ENCODE assay signal across 1 cellular context in the genomic region with DNA sequence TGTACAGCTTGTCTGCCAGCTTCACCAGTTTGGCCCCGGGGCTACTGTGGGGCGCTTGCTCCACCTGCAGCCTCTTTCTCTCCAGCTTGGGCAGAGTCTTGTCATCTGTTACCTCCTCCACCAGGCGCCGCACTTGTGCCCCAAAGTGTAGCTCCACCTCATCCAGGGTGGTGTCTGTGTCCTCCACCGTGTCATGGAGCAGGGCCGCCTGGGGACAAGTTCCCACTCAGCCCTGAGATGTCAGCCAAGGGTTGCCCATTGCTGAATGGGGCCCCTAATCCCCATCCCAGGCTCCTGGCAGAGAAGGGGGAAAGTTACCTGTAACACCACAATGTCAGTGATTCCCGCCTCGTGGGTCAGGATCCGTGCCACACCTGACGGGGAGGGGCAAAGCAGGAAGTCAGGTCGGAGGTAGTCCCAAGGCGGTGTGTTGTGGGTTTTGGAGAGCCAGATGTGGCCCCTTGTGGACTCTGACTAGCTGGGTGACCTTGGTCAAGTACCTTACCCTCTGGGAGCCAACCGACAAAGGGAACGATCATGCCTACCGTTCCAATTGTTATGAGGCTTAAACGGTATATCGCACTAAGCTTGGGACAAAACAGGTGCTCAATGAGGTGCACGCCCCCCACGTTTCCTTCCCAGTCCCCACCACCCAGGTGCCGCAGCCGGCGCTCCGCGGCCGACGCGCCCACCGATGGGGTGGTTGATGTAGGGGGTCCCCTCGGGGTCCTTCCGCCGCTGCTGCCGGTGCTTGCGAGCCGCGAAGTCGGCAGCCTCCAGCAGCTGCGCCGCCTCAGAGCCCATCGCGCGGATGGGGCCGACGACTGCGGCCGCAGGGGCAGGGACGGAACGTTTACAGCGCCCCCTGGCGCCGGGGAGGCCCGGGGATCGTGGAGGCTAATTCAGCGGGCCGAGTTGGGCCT.
TF ChIP-seq lines count a peak whose summit lies in the region.

A gene with protein sequence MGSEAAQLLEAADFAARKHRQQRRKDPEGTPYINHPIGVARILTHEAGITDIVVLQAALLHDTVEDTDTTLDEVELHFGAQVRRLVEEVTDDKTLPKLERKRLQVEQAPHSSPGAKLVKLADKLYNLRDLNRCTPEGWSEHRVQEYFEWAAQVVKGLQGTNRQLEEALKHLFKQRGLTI (minus strand): TSS at position 813 of the 923 bp plus-strand sequence. CDS start 9 bp downstream, at position 804.

TF ChIP-seq in SK-N-SH, 30 proteins besides CTCF, POLR2A, EP300 and RAD21 (continued from another document):
- TF ChIP-seq, protein P1, sequence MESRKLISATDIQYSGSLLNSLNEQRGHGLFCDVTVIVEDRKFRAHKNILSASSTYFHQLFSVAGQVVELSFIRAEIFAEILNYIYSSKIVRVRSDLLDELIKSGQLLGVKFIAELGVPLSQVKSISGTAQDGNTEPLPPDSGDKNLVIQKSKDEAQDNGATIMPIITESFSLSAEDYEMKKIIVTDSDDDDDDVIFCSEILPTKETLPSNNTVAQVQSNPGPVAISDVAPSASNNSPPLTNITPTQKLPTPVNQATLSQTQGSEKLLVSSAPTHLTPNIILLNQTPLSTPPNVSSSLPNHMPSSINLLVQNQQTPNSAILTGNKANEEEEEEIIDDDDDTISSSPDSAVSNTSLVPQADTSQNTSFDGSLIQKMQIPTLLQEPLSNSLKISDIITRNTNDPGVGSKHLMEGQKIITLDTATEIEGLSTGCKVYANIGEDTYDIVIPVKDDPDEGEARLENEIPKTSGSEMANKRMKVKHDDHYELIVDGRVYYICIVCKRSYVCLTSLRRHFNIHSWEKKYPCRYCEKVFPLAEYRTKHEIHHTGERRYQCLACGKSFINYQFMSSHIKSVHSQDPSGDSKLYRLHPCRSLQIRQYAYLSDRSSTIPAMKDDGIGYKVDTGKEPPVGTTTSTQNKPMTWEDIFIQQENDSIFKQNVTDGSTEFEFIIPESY (IDR thresholded peaks at IDR 0.05; ENCODE audit: borderline replicate concordance, low read depth) = peak; percentile 34; the same call in 1 of the 2 replicates
- TF ChIP-seq TAF1 (IDR thresholded peaks at IDR 0.05; ENCODE audit: borderline replicate concordance, low read depth, low read length) = peak; percentile 91
- TF ChIP-seq FOXJ3 (CRISPR knock-in tag; IDR thresholded peaks at IDR 0.05) = no peak
- no peak for TF ChIP-seq ELF1 (IDR thresholded peaks at IDR 0.05)
- TF ChIP-seq RFX5 (IDR thresholded peaks at IDR 0.05; ENCODE audit: low read length) = no peak
- no peak for TF ChIP-seq NFIC (IDR thresholded peaks at IDR 0.05; ENCODE audit: borderline replicate concordance)
- TF ChIP-seq FOXM1 (IDR thresholded peaks at IDR 0.05; ENCODE audit: low read depth) = no peak
- TF ChIP-seq MEF2A (IDR thresholded peaks at IDR 0.05; ENCODE audit: borderline replicate concordance, low read depth) = no peak
- TF ChIP-seq, protein P2, sequence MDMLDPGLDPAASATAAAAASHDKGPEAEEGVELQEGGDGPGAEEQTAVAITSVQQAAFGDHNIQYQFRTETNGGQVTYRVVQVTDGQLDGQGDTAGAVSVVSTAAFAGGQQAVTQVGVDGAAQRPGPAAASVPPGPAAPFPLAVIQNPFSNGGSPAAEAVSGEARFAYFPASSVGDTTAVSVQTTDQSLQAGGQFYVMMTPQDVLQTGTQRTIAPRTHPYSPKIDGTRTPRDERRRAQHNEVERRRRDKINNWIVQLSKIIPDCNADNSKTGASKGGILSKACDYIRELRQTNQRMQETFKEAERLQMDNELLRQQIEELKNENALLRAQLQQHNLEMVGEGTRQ (IDR thresholded peaks at IDR 0.05; ENCODE audit: borderline replicate concordance, low read depth, low read length) = no peak
- TF ChIP-seq POLR2AphosphoS5 (IDR thresholded peaks at IDR 0.05; ENCODE audit: low read depth, low read length) = peak; percentile 73
- TF ChIP-seq, protein P3, sequence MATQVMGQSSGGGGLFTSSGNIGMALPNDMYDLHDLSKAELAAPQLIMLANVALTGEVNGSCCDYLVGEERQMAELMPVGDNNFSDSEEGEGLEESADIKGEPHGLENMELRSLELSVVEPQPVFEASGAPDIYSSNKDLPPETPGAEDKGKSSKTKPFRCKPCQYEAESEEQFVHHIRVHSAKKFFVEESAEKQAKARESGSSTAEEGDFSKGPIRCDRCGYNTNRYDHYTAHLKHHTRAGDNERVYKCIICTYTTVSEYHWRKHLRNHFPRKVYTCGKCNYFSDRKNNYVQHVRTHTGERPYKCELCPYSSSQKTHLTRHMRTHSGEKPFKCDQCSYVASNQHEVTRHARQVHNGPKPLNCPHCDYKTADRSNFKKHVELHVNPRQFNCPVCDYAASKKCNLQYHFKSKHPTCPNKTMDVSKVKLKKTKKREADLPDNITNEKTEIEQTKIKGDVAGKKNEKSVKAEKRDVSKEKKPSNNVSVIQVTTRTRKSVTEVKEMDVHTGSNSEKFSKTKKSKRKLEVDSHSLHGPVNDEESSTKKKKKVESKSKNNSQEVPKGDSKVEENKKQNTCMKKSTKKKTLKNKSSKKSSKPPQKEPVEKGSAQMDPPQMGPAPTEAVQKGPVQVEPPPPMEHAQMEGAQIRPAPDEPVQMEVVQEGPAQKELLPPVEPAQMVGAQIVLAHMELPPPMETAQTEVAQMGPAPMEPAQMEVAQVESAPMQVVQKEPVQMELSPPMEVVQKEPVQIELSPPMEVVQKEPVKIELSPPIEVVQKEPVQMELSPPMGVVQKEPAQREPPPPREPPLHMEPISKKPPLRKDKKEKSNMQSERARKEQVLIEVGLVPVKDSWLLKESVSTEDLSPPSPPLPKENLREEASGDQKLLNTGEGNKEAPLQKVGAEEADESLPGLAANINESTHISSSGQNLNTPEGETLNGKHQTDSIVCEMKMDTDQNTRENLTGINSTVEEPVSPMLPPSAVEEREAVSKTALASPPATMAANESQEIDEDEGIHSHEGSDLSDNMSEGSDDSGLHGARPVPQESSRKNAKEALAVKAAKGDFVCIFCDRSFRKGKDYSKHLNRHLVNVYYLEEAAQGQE (IDR thresholded peaks at IDR 0.05; ENCODE audit: low read depth, low read length) = no peak
- TF ChIP-seq RCOR1 (IDR thresholded peaks at IDR 0.05; ENCODE audit: low read length) = peak; percentile 68
- peak; percentile 70 for TF ChIP-seq YY1 (IDR thresholded peaks at IDR 0.05; ENCODE audit: low read depth)
- TF ChIP-seq MXI1 (IDR thresholded peaks at IDR 0.05; ENCODE audit: low read depth, low read length) = peak; percentile 58
- peak; percentile 28; the same call in 1 of the 2 replicates for TF ChIP-seq NRF1 (IDR thresholded peaks at IDR 0.05; ENCODE audit: low read depth, low read length)
- no peak for TF ChIP-seq FOSL2 (IDR thresholded peaks at IDR 0.05; ENCODE audit: borderline replicate concordance, low read depth)
- no peak for TF ChIP-seq GATA2 (CRISPR knock-in tag; IDR thresholded peaks at IDR 0.05)
- TF ChIP-seq TCF12 (IDR thresholded peaks at IDR 0.05) = no peak
